In the genomic region with DNA sequence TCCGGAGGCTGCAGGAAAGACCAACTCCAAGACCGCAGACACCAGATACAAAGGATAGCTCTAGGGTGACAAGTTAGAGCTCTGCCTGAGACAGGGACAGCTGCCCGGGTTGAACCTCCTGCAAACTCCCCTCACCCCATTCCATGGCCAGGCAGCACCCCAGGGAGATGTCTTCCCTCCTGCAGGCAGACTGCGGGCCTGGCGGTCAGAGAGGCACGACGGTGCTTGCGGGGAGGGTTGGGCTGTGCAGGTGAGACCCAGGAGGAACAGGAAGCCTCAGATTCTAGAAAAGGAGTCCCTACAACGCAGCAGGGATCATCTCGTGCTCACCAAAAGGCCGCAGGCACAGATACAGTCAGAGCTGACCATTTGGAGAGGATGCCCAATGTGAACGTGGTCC, we compare ENCODE assay signal across 15 cellular contexts. TPM values are rescaled to one million over a fixed set of nuclear protein-coding genes. Genes with fewer than 3 reads are reported as not detected.
DNase-seq lines count a peak whose midpoint lies in the region; ATAC-seq and TF ChIP-seq lines count a peak whose summit lies in the region.
"Had no signal": no experiment of that assay in that cellular context is flagged by ENCODE, and none has a peak within 500 bp of the region (broad histone marks: within the 10 kb centered on the region; RNA-seq: fewer than 3 reads in every experiment).

No MANE protein-coding gene starts in this region.

- H3K27me3 ChIP-seq in A673 (replicated peaks; ENCODE audit: insufficient read depth, low read depth, low read length, poor library complexity) (no peaks in the 10 kb centered on the region), left lung (no peaks in the 10 kb centered on the region)
- H3K27me3 ChIP-seq in CD8-positive, alpha-beta T cell (ENCODE audit: insufficient read depth, low read length) = no peaks in the 10 kb centered on the region

- ATAC-seq in CD8-positive, alpha-beta T cell = no peak
- ATAC-seq in natural killer cell treated with Interleukin-12 subunit alpha and Interleukin-12 subunit beta and Interleukin-15 and Interleukin-18, amount 100 ng/mL, for 72 hours = no peak
- ATAC-seq in left lung = no peak
- ATAC-seq: HepG2, PC-3 had no signal

- H3K4me1 Mint-ChIP-seq in CD8-positive, alpha-beta T cell (ENCODE audit: low read depth) = peaks cover 77% of the 10 kb centered on the region
- peaks cover 52 to 65% of the 10 kb centered on the region in 2 donors for H3K4me1 Mint-ChIP-seq in natural killer cell treated with Interleukin-12 subunit alpha and Interleukin-12 subunit beta and Interleukin-15 and Interleukin-18, amount 100 ng/mL, for 72 hours (ENCODE audit: low read depth in 2 of 2)

- POLR2A ChIA-PET in A673 (lab: Charles Lee; ENCODE audit: low non-redundant PET) = no interaction called here
- POLR2A ChIA-PET in CD8-positive, alpha-beta T cell (lab: Charles Lee) = interaction anchor here (1.1 kb wide), 1 partner anchor 27 kb away, joined by 4 read pairs; no protein-coding TSS in a partner anchor

- H3K9me3 ChIP-seq in A673 (ENCODE audit: low read depth, low read length, poor library complexity, severe bottlenecking) (no peaks in the 10 kb centered on the region), left lung (peaks cover 0 to 3% of the 10 kb centered on the region in 2 donors)
- H3K9me3 ChIP-seq in CD8-positive, alpha-beta T cell (ENCODE audit: low read length) = no peaks in the 10 kb centered on the region

- H3K27ac ChIP-seq in A673 (ENCODE audit: low read depth, low read length, poor library complexity, severe bottlenecking) (peak overlapping the region; percentile 83), coronary artery (no peak overlapping the region), left lung (no peak overlapping the region)
- no peak overlapping the region for H3K27ac ChIP-seq in CD8-positive, alpha-beta T cell (ENCODE audit: low read depth, low read length)

- no peak for DNase-seq in A673 (ENCODE audit: low spot score)
- no peak for DNase-seq in CD8-positive, alpha-beta T cell
- peak; percentile 40 for DNase-seq in coronary artery (ENCODE audit: low spot score)
- no peak for DNase-seq in natural killer cell treated with Interleukin-12 subunit alpha and Interleukin-12 subunit beta and Interleukin-15 and Interleukin-18, amount 100 ng/mL, for 72 hours (ENCODE audit: low spot score)
- DNase-seq in epidermal melanocyte (ENCODE audit: insufficient read length, low spot score) = no peak
- no peak for DNase-seq in Kasumi-1 (lab: John Stamatoyannopoulos, UW)
- no peak for DNase-seq in left lung
- DNase-seq: EL, H7, MM.1S, NCI-H1105, NCI-H187, NCI-H446, PC-3 had no signal

- TF ChIP-seq CTCF in A673 (conservative IDR thresholded peaks at IDR 0.05; ENCODE audit: low read depth, low read length) (no peak), coronary artery (IDR thresholded peaks at IDR 0.05) (no peak), left lung (IDR thresholded peaks at IDR 0.05) (no peak)
- TF ChIP-seq CTCF in CD8-positive, alpha-beta T cell (IDR thresholded peaks at IDR 0.05) = no peak

- H3K4me1 ChIP-seq in A673 (ENCODE audit: insufficient read depth, low read length, poor library complexity, severe bottlenecking) = peaks cover 15% of the 10 kb centered on the region
- peaks cover 45% of the 10 kb centered on the region for H3K4me1 ChIP-seq in CD8-positive, alpha-beta T cell (ENCODE audit: insufficient read depth, low read length)
- no peaks in the 10 kb centered on the region for H3K4me1 ChIP-seq in left lung

- H3K4me3 Mint-ChIP-seq in CD8-positive, alpha-beta T cell = no peak overlapping the region
- H3K4me3 Mint-ChIP-seq in natural killer cell treated with Interleukin-12 subunit alpha and Interleukin-12 subunit beta and Interleukin-15 and Interleukin-18, amount 100 ng/mL, for 72 hours = peak overlapping the region; percentile 67

- BruUV-seq in A673 (replicated peaks; lab: Mats Ljungman, UMichigan) = no TSS peak

- H3K36me3 ChIP-seq in A673 (ENCODE audit: insufficient read depth, low read length, poor library complexity, severe bottlenecking) = no peaks in the 10 kb centered on the region
- peaks cover 19% of the 10 kb centered on the region for H3K36me3 ChIP-seq in CD8-positive, alpha-beta T cell (ENCODE audit: insufficient read depth, low read length)
- H3K36me3 ChIP-seq in left lung = no peaks in the 10 kb centered on the region

- peak overlapping the region; percentile 80 for H3K27ac Mint-ChIP-seq in CD8-positive, alpha-beta T cell
- H3K27ac Mint-ChIP-seq in natural killer cell treated with Interleukin-12 subunit alpha and Interleukin-12 subunit beta and Interleukin-15 and Interleukin-18, amount 100 ng/mL, for 72 hours = peak overlapping the region; percentile 73 to 82

- H3K36me3 Mint-ChIP-seq in CD8-positive, alpha-beta T cell = peaks cover 57% of the 10 kb centered on the region
- H3K36me3 Mint-ChIP-seq in natural killer cell treated with Interleukin-12 subunit alpha and Interleukin-12 subunit beta and Interleukin-15 and Interleukin-18, amount 100 ng/mL, for 72 hours = no peaks in the 10 kb centered on the region

- H3K4me3 ChIP-seq in A673 (ENCODE audit: low read depth, low read length, poor library complexity, severe bottlenecking) (no peak overlapping the region), coronary artery (no peak overlapping the region), left lung (no peak overlapping the region)
- no peak overlapping the region for H3K4me3 ChIP-seq in CD8-positive, alpha-beta T cell (ENCODE audit: low read depth, low read length)

- H3K9me3 Mint-ChIP-seq in CD8-positive, alpha-beta T cell = no peaks in the 10 kb centered on the region
- H3K9me3 Mint-ChIP-seq in natural killer cell treated with Interleukin-12 subunit alpha and Interleukin-12 subunit beta and Interleukin-15 and Interleukin-18, amount 100 ng/mL, for 72 hours = no peaks in the 10 kb centered on the region

- H3K27me3 Mint-ChIP-seq in CD8-positive, alpha-beta T cell (ENCODE audit: low read depth) = no peaks in the 10 kb centered on the region
- no peaks in the 10 kb centered on the region for H3K27me3 Mint-ChIP-seq in natural killer cell treated with Interleukin-12 subunit alpha and Interleukin-12 subunit beta and Interleukin-15 and Interleukin-18, amount 100 ng/mL, for 72 hours

- intact Hi-C loops in A673 (cut with micrococcal nuclease; ENCODE audit: unreplicated experiment) (no loop called here), left lung (cut with DNase I) (no loop called here)
- intact Hi-C loops in CD8-positive, alpha-beta T cell (cut with DNase I, micrococcal nuclease) = no loop called here

- CTCF ChIA-PET in A673 (lab: Charles Lee) = interaction anchor here (0.6 kb wide), 1 partner anchor 43 kb away, joined by 5 read pairs; no protein-coding TSS in a partner anchor
- CTCF ChIA-PET in CD8-positive, alpha-beta T cell (lab: Charles Lee) = interaction anchor here (1.6 kb wide), 1 partner anchor 10 kb away, joined by 3 read pairs; no protein-coding TSS in a partner anchor

RNA-seq across cellular contexts. Expression of gene CARD11, which starts 34.6 kb away (rescaled TPM):
- total RNA-seq in A673 (2021) = 1.6 and 1.8 TPM in 2 replicates
- total RNA-seq in CD8-positive, alpha-beta T cell = 100 to 1,000 TPM; 114 to 117 TPM
- 10 to 100 TPM; 79.3 to 80.8 TPM for total RNA-seq in natural killer cell treated with Interleukin-12 subunit alpha and Interleukin-12 subunit beta and Interleukin-15 and Interleukin-18, amount 100 ng/mL, for 72 hours
- total RNA-seq in left lung = 1 to 10 TPM; 4.7 to 8.1 TPM
- total RNA-seq: HepG2, PC-3 had no signal

Comparison
In these comparisons a context has a peak if more than half of its experiments do, and no peak if none do; other contexts are left out.
1. RNA of gene CARD11, which starts 34.6 kb away (total RNA-seq): 114 to 117 TPM in CD8-positive, alpha-beta T cell and 79.3 to 80.8 TPM in natural killer cell treated with Interleukin-12 subunit alpha and Interleukin-12 subunit beta and Interleukin-15 and Interleukin-18, amount 100 ng/mL, for 72 hours; 4.7 to 8.1 TPM in left lung and 1.6 to 1.8 TPM in A673; every median in the first group is over 4 times any median in the second.